ENCODE assay signal across 7 cellular contexts in the genomic region with DNA sequence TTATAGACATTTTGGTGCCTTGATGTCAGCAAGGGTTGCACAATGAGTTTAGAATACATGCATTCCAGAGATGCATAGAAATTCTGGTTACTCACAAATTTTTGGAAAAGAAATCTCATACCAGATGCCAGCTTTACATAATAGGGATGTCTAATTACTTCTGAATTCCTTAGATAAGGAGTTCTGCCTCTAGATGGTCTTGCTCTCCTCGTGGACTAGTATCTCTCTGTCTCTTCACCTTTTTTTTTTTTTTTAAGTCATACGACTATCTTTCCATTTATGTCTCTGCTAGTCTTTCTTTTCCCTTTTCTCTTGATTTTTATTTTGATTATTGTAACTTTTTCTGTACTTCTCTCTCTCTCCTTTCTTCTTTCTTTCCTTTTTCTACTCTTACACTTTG. TPM values are rescaled to one million over a fixed set of nuclear protein-coding genes. Genes with fewer than 3 reads are reported as not detected.
"Had no signal": no experiment of that assay in that cellular context is flagged by ENCODE, and none has a peak within 500 bp of the region (broad histone marks: within the 10 kb centered on the region; RNA-seq: fewer than 3 reads in every experiment).

No MANE protein-coding gene starts in this region.

RNA-seq across cellular contexts. Expression of a gene that starts 16.1 kb away (rescaled TPM):
- total RNA-seq: LHCN-M2, NCI-H460, OCI-LY7, Peyer's patch, Right ventricle myocardium inferior, SJCRH30, SK-MEL-5 had no signal
